In the genomic region with DNA sequence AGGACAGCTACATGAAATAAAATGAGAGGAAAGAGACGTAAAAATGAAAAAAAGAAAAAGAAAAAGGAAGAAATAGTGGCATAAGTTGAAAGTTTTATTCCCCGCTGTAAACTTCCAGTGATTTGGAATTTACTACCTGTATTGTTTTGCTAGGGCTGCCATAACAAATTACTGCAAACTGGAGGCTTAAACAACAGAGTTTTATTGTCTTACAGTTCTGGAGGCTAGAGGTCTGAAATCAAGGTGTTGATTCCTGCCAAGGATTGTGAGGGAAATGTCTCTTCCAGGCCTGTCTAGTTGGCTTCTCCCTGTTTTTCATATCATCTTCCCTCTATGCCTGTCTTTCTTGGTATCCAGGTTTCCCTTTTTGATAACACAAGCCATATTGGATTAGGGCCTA, we compare ENCODE assay signal across 9 cellular contexts.
"Had no signal": no experiment of that assay in that cellular context is flagged by ENCODE, and none has a peak within 500 bp of the region (broad histone marks: within the 10 kb centered on the region; RNA-seq: fewer than 3 reads in every experiment).

No MANE protein-coding gene starts in this region.

- DNase-seq: GM23248, GOT3, H7, HFFc6 had no signal

- H3K4me1 ChIP-seq: HAP-1 had no signal

- H3K4me3 ChIP-seq: GM23248, HAP-1 had no signal

- H2AFZ ChIP-seq: GM23248 had no signal

- ATAC-seq: HCT116, HepG2 had no signal

- H3K36me3 ChIP-seq: HAP-1 had no signal

- H3K4me3 Mint-ChIP-seq: HFFc6, IgD-negative memory B cell had no signal

- H3K9me3 Mint-ChIP-seq: HFFc6 had no signal

- H3K27ac Mint-ChIP-seq: HFFc6, IgD-negative memory B cell had no signal

- H3K36me3 Mint-ChIP-seq: IgD-negative memory B cell had no signal

- H3K9me3 ChIP-seq: HAP-1 had no signal

- H3K4me1 Mint-ChIP-seq: IgD-negative memory B cell had no signal

- H3K27ac ChIP-seq: GM23248, HL-60 had no signal

- H3K27me3 Mint-ChIP-seq: IgD-negative memory B cell had no signal
